ENCODE assay signal across 28 cellular contexts in the genomic region with DNA sequence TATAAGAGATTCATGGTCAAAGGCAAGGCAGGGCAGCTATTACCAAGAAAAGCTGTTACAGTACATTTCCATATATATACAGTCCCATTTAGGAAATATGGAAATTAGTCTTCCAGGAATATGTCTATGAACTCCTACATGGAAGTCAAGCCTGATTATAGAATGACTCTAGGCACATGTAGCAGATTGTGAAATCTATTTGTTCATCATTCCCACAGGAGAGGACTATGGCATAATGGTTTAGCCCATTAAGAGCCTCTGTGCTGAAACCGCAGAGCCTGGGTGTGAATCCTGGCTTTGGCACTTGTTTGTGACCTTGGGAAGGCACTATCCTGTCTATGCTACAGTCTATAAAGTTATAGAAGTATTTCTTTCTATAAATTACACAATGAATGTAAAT.
"Had no signal": no experiment of that assay in that cellular context is flagged by ENCODE, and none has a peak within 500 bp of the region (broad histone marks: within the 10 kb centered on the region; RNA-seq: fewer than 3 reads in every experiment).

No MANE protein-coding gene starts in this region.

- H3K27me3 Mint-ChIP-seq: naive thymus-derived CD4-positive, alpha-beta T cell; progenitor cell of endocrine pancreas; stimulated activated naive B cell treated with anti-CD40 and anti-IgM and Interleukin-4, amounts not matched to agents 10 μg/mL and 1 μg/mL and 100 μg/mL, for 72 hours; stimulated activated naive CD8-positive, alpha-beta T cell treated with anti-CD3 and anti-CD28 coated beads, Interleukin-15, Interleukin-2, amounts not matched to agents 100 ng/mL and 50 ng/mL, for 24 hours had no signal

- H3K4me3 Mint-ChIP-seq: naive thymus-derived CD4-positive, alpha-beta T cell; natural killer cell; nephron; neural progenitor cell; stimulated activated effector memory CD8-positive, alpha-beta T cell treated with anti-CD3 and anti-CD28 coated beads, Interleukin-12 subunit alpha, Interleukin-12 subunit beta, amount 100 ng/mL, for 72 hours; stimulated activated naive B cell treated with anti-CD40 and anti-IgM and Interleukin-4, amounts not matched to agents 10 μg/mL and 1 μg/mL and 100 μg/mL, for 72 hours; stimulated activated naive CD8-positive, alpha-beta T cell treated with anti-CD3 and anti-CD28 coated beads, Interleukin-15, Interleukin-2, amounts not matched to agents 100 ng/mL and 50 ng/mL, for 24 hours had no signal

- H2AFZ ChIP-seq: neural progenitor cell, parathyroid adenoma had no signal

- H3K79me2 ChIP-seq: parathyroid adenoma had no signal

- H3K27ac ChIP-seq: neural progenitor cell, ovary, parathyroid adenoma, psoas muscle, stomach, thoracic aorta, thyroid gland, tibial nerve, upper lobe of left lung, uterus had no signal

- H3K9me3 Mint-ChIP-seq: nephron; stimulated activated naive CD8-positive, alpha-beta T cell treated with anti-CD3 and anti-CD28 coated beads, Interleukin-15, Interleukin-2, amounts not matched to agents 100 ng/mL and 50 ng/mL, for 24 hours had no signal

- H3K4me1 ChIP-seq: parathyroid adenoma, psoas muscle, thyroid gland, tibial nerve, upper lobe of left lung, uterus had no signal

- H3K9ac ChIP-seq: neural progenitor cell, parathyroid adenoma had no signal

- H3K4me2 ChIP-seq: neural progenitor cell had no signal

- H3K4me1 Mint-ChIP-seq: naive thymus-derived CD4-positive, alpha-beta T cell; natural killer cell; nephron; stimulated activated effector memory CD8-positive, alpha-beta T cell treated with anti-CD3 and anti-CD28 coated beads, Interleukin-12 subunit alpha, Interleukin-12 subunit beta, amount 100 ng/mL, for 72 hours; stimulated activated naive B cell treated with anti-CD40 and anti-IgM and Interleukin-4, amounts not matched to agents 10 μg/mL and 1 μg/mL and 100 μg/mL, for 72 hours had no signal

- DNase-seq: naive thymus-derived CD4-positive, alpha-beta T cell; natural killer cell; occipital lobe; ovary; posterior cingulate gyrus; psoas muscle; right cardiac atrium; small intestine; stimulated activated CD4-positive, alpha-beta T cell treated with anti-CD3 and anti-CD28 coated beads, Interleukin-15, amount 100 ng/mL, for 24 hours; stimulated activated CD4-positive, alpha-beta T cell treated with anti-CD3 and anti-CD28 coated beads, Interleukin-2, amount 100 ng/mL, for 24 hours; stimulated activated CD4-positive, alpha-beta T cell treated with anti-CD3 and anti-CD28 coated beads, Interleukin-2, amount 100 ng/mL, for 48 hours; stimulated activated CD4-positive, alpha-beta T cell treated with anti-CD3 and anti-CD28 coated beads, Interleukin-4, amount 100 ng/mL, for 24 hours; stimulated activated naive B cell treated with anti-CD40 and anti-IgM and Interleukin-4, amounts not matched to agents 10 μg/mL and 1 μg/mL and 100 μg/mL, for 72 hours; stimulated activated naive CD4-positive, alpha-beta T cell treated with Interleukin-2 at 50 U/mL for 16 hours; stomach; thyroid gland; trophoblast cell; uterus had no signal

- H3K27me3 ChIP-seq: neural progenitor cell, ovary, stomach, thyroid gland, tibial nerve, upper lobe of left lung, uterus had no signal

- FAIRE-seq: small intestine had no signal

- ATAC-seq: naive thymus-derived CD4-positive, alpha-beta T cell; natural killer cell; psoas muscle; right cardiac atrium; sciatic nerve; stimulated activated effector memory CD8-positive, alpha-beta T cell treated with anti-CD3 and anti-CD28 coated beads, Interleukin-12 subunit alpha, Interleukin-12 subunit beta, amount 100 ng/mL, for 72 hours; stimulated activated naive B cell treated with anti-CD40 and anti-IgM and Interleukin-4, amounts not matched to agents 10 μg/mL and 1 μg/mL and 100 μg/mL, for 72 hours had no signal

- H3K36me3 Mint-ChIP-seq: naive thymus-derived CD4-positive, alpha-beta T cell; natural killer cell; neural progenitor cell; stimulated activated effector memory CD8-positive, alpha-beta T cell treated with anti-CD3 and anti-CD28 coated beads, Interleukin-12 subunit alpha, Interleukin-12 subunit beta, amount 100 ng/mL, for 72 hours; stimulated activated naive B cell treated with anti-CD40 and anti-IgM and Interleukin-4, amounts not matched to agents 10 μg/mL and 1 μg/mL and 100 μg/mL, for 72 hours had no signal

- H3K9me3 ChIP-seq: ovary, psoas muscle, stomach, thoracic aorta, thyroid gland, tibial nerve, upper lobe of left lung, uterus had no signal

- H3K27ac Mint-ChIP-seq: naive thymus-derived CD4-positive, alpha-beta T cell; natural killer cell; nephron; neural progenitor cell; progenitor cell of endocrine pancreas; stimulated activated effector memory CD8-positive, alpha-beta T cell treated with anti-CD3 and anti-CD28 coated beads, Interleukin-12 subunit alpha, Interleukin-12 subunit beta, amount 100 ng/mL, for 72 hours; stimulated activated naive CD8-positive, alpha-beta T cell treated with anti-CD3 and anti-CD28 coated beads, Interleukin-15, Interleukin-2, amounts not matched to agents 100 ng/mL and 50 ng/mL, for 24 hours had no signal

- H3K36me3 ChIP-seq: neural progenitor cell, ovary, stomach, thoracic aorta, thyroid gland, tibial nerve, upper lobe of left lung, uterus had no signal

- H3K4me3 ChIP-seq: neural progenitor cell, ovary, psoas muscle, stomach, thoracic aorta, thyroid gland, tibial nerve, upper lobe of left lung, uterus had no signal
